In the genomic region with DNA sequence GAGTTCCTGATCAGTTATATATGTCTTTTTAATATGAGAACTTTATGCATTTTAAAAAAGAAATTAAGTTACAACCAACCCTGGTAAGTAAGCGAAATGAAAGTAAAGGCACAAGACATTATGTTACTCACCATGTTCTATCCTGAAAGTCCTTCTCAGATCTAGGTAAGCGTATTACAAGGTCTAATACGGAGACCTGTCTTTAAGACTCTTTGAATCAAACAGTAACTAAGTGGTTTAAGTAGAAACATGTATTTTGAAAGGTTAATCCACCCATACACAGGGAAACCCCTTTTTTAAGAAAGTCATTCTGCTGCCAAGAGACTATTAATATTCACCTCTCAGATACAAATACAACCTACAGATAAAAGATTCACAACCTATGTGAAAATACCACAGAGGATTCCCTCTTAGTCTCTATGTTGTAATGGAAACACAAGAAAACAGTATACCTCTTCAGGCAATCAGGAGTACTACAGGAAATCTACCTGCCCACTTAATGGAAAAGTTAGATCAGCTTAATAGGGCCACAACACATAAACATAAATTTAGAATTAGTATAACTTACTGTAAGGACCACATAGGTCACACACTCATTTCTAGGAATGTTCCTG, we compare ENCODE assay signal across 9 cellular contexts.
DNase-seq lines count a peak whose midpoint lies in the region; ATAC-seq, FAIRE-seq and TF ChIP-seq lines count a peak whose summit lies in the region.
"Had no signal": no experiment of that assay in that cellular context is flagged by ENCODE, and none has a peak within 500 bp of the region (broad histone marks: within the 10 kb centered on the region; RNA-seq: fewer than 3 reads in every experiment).

No MANE protein-coding gene starts in this region.

- peak overlapping the region; percentile 77 to 97 (median 88) for H3K27ac Mint-ChIP-seq in CD8-positive, alpha-beta memory T cell
- peak overlapping the region; percentile 13 for H3K27ac Mint-ChIP-seq in activated CD8-positive, alpha-beta T cell treated with anti-CD3 and anti-CD28 coated beads, Interleukin-2, amount 10 ng/mL, durations not matched to agents 7 days and 5 days

- CTCF ChIA-PET in CD8-positive, alpha-beta memory T cell (lab: Charles Lee) = interaction anchor here (0.9 to 2.9 kb wide), 9 partner anchors 8 to 37 kb away, joined by 3 to 11 read pairs (median 5); no protein-coding TSS in a partner anchor
- CTCF ChIA-PET in activated CD8-positive, alpha-beta T cell treated with anti-CD3 and anti-CD28 coated beads, Interleukin-2, amount 10 ng/mL, durations not matched to agents 7 days and 5 days (lab: Charles Lee) = interaction anchor here (0.9 to 3.3 kb wide), 11 partner anchors 8 to 80 kb away, joined by 3 to 16 read pairs (median 5); no protein-coding TSS in a partner anchor

- no peaks in the 10 kb centered on the region for H3K9me3 ChIP-seq in CD8-positive, alpha-beta memory T cell (ENCODE audit: low read length)
- no peaks in the 10 kb centered on the region for H3K9me3 ChIP-seq in WERI-Rb-1 (ENCODE audit: severe bottlenecking)
- no peaks in the 10 kb centered on the region for H3K9me3 ChIP-seq in lower lobe of right lung

- intact Hi-C loops in lower lobe of right lung (cut with DNase I) = no loop called here

- ATAC-seq in HG02981 (IDR thresholded peaks at IDR 0.05; ENCODE audit: unreplicated experiment) (peak; percentile 91), lower lobe of right lung (no peak)
- ATAC-seq in activated CD8-positive, alpha-beta T cell treated with anti-CD3 and anti-CD28 coated beads, Interleukin-2, amount 10 ng/mL, durations not matched to agents 7 days and 5 days = peak; percentile 72

- H3K36me3 ChIP-seq in CD8-positive, alpha-beta memory T cell (ENCODE audit: insufficient read depth, low read length) = no peaks in the 10 kb centered on the region
- no peaks in the 10 kb centered on the region for H3K36me3 ChIP-seq in WERI-Rb-1
- H3K36me3 ChIP-seq in lower lobe of right lung = no peaks in the 10 kb centered on the region

- FAIRE-seq in GM19239 (lab: Jason Lieb, UNC) = peak; percentile 84

- H3K36me3 Mint-ChIP-seq in CD8-positive, alpha-beta memory T cell = peaks cover 0 to 1% (median 1%) of the 10 kb centered on the region in 3 donors
- no peaks in the 10 kb centered on the region for H3K36me3 Mint-ChIP-seq in activated CD8-positive, alpha-beta T cell treated with anti-CD3 and anti-CD28 coated beads, Interleukin-2, amount 10 ng/mL, durations not matched to agents 7 days and 5 days (ENCODE audit: low read depth)

- DNase-seq in CD8-positive, alpha-beta memory T cell = peak in 1 of 5 donors; percentile 34
- no peak for DNase-seq in GM19239 (ENCODE audit: insufficient read length, low spot score)
- no peak for DNase-seq in activated CD8-positive, alpha-beta T cell treated with anti-CD3 and anti-CD28 coated beads, Interleukin-2, amount 10 ng/mL, durations not matched to agents 7 days and 5 days
- no peak for DNase-seq in DMS 273 (lab: John Stamatoyannopoulos, UW; ENCODE audit: unreplicated experiment)
- no peak for DNase-seq in WERI-Rb-1
- DNase-seq in NCI-H524 (lab: John Stamatoyannopoulos, UW) = no peak
- DNase-seq in lower lobe of right lung = no peak
- DNase-seq: activated CD8-positive, alpha-beta memory T cell treated with anti-CD3 and anti-CD28 coated beads, Interleukin-2, amount 50 U/mL, for 4 hours had no signal

- POLR2A ChIA-PET in CD8-positive, alpha-beta memory T cell (lab: Charles Lee) = interaction anchor here (0.8 to 1.6 kb wide), 3 partner anchors 17 to 28 kb away, joined by 3 to 5 read pairs (median 3); no protein-coding TSS in a partner anchor
- POLR2A ChIA-PET in activated CD8-positive, alpha-beta T cell treated with anti-CD3 and anti-CD28 coated beads, Interleukin-2, amount 10 ng/mL, durations not matched to agents 7 days and 5 days (lab: Charles Lee) = no interaction called here

- H3K27me3 Mint-ChIP-seq in CD8-positive, alpha-beta memory T cell = no peaks in the 10 kb centered on the region
- H3K27me3 Mint-ChIP-seq in activated CD8-positive, alpha-beta T cell treated with anti-CD3 and anti-CD28 coated beads, Interleukin-2, amount 10 ng/mL, durations not matched to agents 7 days and 5 days (ENCODE audit: low read depth) = no peaks in the 10 kb centered on the region

- no peaks in the 10 kb centered on the region for H3K27me3 ChIP-seq in CD8-positive, alpha-beta memory T cell (ENCODE audit: insufficient read depth, low read length, poor library complexity, severe bottlenecking)
- H3K27me3 ChIP-seq in WERI-Rb-1 (ENCODE audit: insufficient read depth, low read depth, severe bottlenecking) (no peaks in the 10 kb centered on the region), lower lobe of right lung (ENCODE audit: low read depth) (no peaks in the 10 kb centered on the region)

- peak overlapping the region; percentile 72 to 96 (median 83) for H3K4me3 Mint-ChIP-seq in CD8-positive, alpha-beta memory T cell
- peak overlapping the region; percentile 51 for H3K4me3 Mint-ChIP-seq in activated CD8-positive, alpha-beta T cell treated with anti-CD3 and anti-CD28 coated beads, Interleukin-2, amount 10 ng/mL, durations not matched to agents 7 days and 5 days

- peaks cover 34 to 51% (median 42%) of the 10 kb centered on the region in 3 donors for H3K4me1 Mint-ChIP-seq in CD8-positive, alpha-beta memory T cell
- H3K4me1 Mint-ChIP-seq in activated CD8-positive, alpha-beta T cell treated with anti-CD3 and anti-CD28 coated beads, Interleukin-2, amount 10 ng/mL, durations not matched to agents 7 days and 5 days (ENCODE audit: low read depth) = peaks cover 13% of the 10 kb centered on the region

- H3K27ac ChIP-seq in CD8-positive, alpha-beta memory T cell (ENCODE audit: low read depth, low read length) = peak overlapping the region; percentile 22
- H3K27ac ChIP-seq in WERI-Rb-1 = no peak overlapping the region
- H3K27ac ChIP-seq in lower lobe of right lung = no peak overlapping the region

- H3K9me3 Mint-ChIP-seq in CD8-positive, alpha-beta memory T cell = no peaks in the 10 kb centered on the region
- H3K9me3 Mint-ChIP-seq in activated CD8-positive, alpha-beta T cell treated with anti-CD3 and anti-CD28 coated beads, Interleukin-2, amount 10 ng/mL, durations not matched to agents 7 days and 5 days (ENCODE audit: insufficient read depth) = no peaks in the 10 kb centered on the region

- peak overlapping the region; percentile 42 for H3K4me3 ChIP-seq in CD8-positive, alpha-beta memory T cell (ENCODE audit: low read length)
- no peak overlapping the region for H3K4me3 ChIP-seq in WERI-Rb-1 (ENCODE audit: low read depth, low read length)
- H3K4me3 ChIP-seq in lower lobe of right lung = no peak overlapping the region

- H3K4me1 ChIP-seq in CD8-positive, alpha-beta memory T cell (ENCODE audit: insufficient read depth, low read length) = peaks cover 31% of the 10 kb centered on the region
- H3K4me1 ChIP-seq in lower lobe of right lung = no peaks in the 10 kb centered on the region

- no peak for TF ChIP-seq CTCF in WERI-Rb-1 (IDR thresholded peaks at IDR 0.05; ENCODE audit: low read depth, low read length)
- TF ChIP-seq CTCF in lower lobe of right lung (IDR thresholded peaks at IDR 0.05) = no peak

Comparison
In these comparisons a context has a peak if more than half of its experiments do, and no peak if none do; other contexts are left out.
1. ATAC-seq: peak in HG02981 (single experiment) and activated CD8-positive, alpha-beta T cell treated with anti-CD3 and anti-CD28 coated beads, Interleukin-2, amount 10 ng/mL, durations not matched to agents 7 days and 5 days (single experiment); none in lower lobe of right lung (0 of 2).